8 cellular contexts compared by ENCODE assay signal in genomic region chr4:101347267-101347556, GRCh38. TPM values are rescaled to one million over a fixed set of nuclear protein-coding genes. Genes with fewer than 3 reads are reported as not detected.
A peak's percentile ranks its signal among the peaks of the same experiment; 100 is the strongest.
DNase-seq lines count a peak whose midpoint lies in the region; ATAC-seq lines count a peak whose summit lies in the region.

Gene PPP3CA (minus strand): TSS chr4:101347526.

- H3K36me3 ChIP-seq in CD4-positive, alpha-beta memory T cell (ENCODE audit: insufficient read depth, low read length), result no peaks in the 10 kb centered on the region
- H3K36me3 ChIP-seq in ectodermal cell (ENCODE audit: control insufficient read depth, insufficient read depth, low read length) (no peaks in the 10 kb centered on the region), muscle layer of duodenum (ENCODE audit: control insufficient read depth in 1 of 2, insufficient read depth in 2 of 2, low read length in 2 of 2) (peaks cover 0 to 4% of the 10 kb centered on the region in 2 donors)

- H3K9me3 Mint-ChIP-seq in CD4-positive, alpha-beta memory T cell, result no peaks in the 10 kb centered on the region

- H3K27me3 ChIP-seq in CD4-positive, alpha-beta memory T cell (ENCODE audit: insufficient read depth, low read length), result no peaks in the 10 kb centered on the region
- H3K27me3 ChIP-seq in ectodermal cell (ENCODE audit: control insufficient read depth, insufficient read depth, low read length, poor library complexity, severe bottlenecking) (peaks cover 22% of the 10 kb centered on the region), muscle layer of duodenum (ENCODE audit: low read depth, low read length) (no peaks in the 10 kb centered on the region)

- H3K27ac Mint-ChIP-seq in CD4-positive, alpha-beta memory T cell, result peak within 1 kb of the TSS; percentile 95 to 98 (median 96)

- H3K9me3 ChIP-seq in CD4-positive, alpha-beta memory T cell (ENCODE audit: control insufficient read depth in 1 of 2, low read length in 2 of 2), result no peaks in the 10 kb centered on the region
- H3K9me3 ChIP-seq in ectodermal cell (ENCODE audit: control insufficient read depth, low read length), result no peaks in the 10 kb centered on the region
- no peaks in the 10 kb centered on the region for H3K9me3 ChIP-seq in muscle layer of duodenum (ENCODE audit: control insufficient read depth in 1 of 2, low read length in 2 of 2)

- peaks cover 0 to 16% of the 10 kb centered on the region in 2 donors for H3K36me3 Mint-ChIP-seq in CD4-positive, alpha-beta memory T cell

- H3K27ac ChIP-seq in CD4-positive, alpha-beta memory T cell (ENCODE audit: low read depth, low read length), result peak within 1 kb of the TSS; percentile 81
- H3K27ac ChIP-seq in ectodermal cell (ENCODE audit: insufficient read depth, low read depth, low read length, poor library complexity, severe bottlenecking) (peak within 1 kb of the TSS; percentile 84), muscle layer of duodenum (ENCODE audit: low read length) (peak within 1 kb of the TSS; percentile 91)

- H3K4me3 ChIP-seq in CD4-positive, alpha-beta memory T cell (ENCODE audit: low read length in 2 of 2), result peak within 1 kb of the TSS; percentile 96 to 99
- H3K4me3 ChIP-seq in ectodermal cell (ENCODE audit: insufficient read depth, low read depth, low read length) (peak within 1 kb of the TSS; percentile 74), muscle layer of duodenum (ENCODE audit: low read depth in 1 of 2, low read length in 2 of 2) (peak within 1 kb of the TSS; percentile 85 to 89)

- peak within 1 kb of the TSS; percentile 93 to 99 (median 97) for H3K4me3 Mint-ChIP-seq in CD4-positive, alpha-beta memory T cell

- peaks cover 0 to 5% of the 10 kb centered on the region in 2 donors for H3K27me3 Mint-ChIP-seq in CD4-positive, alpha-beta memory T cell

- CTCF ChIA-PET in CD4-positive, alpha-beta memory T cell (lab: Charles Lee; ENCODE audit: partially characterized antibody), result interaction anchor here (1.0 to 3.4 kb wide), 7 partner anchors 10 to 496 kb away, joined by 3 to 16 read pairs (median 6); no protein-coding TSS in a partner anchor

- 0% methylated on average over 41 of the region's 41 CpGs for WGBS in ectodermal cell, 2 experiments

- POLR2A ChIA-PET in CD4-positive, alpha-beta memory T cell (lab: Charles Lee; ENCODE audit: partially characterized antibody), result interaction anchor here (0.7 to 4.7 kb wide), 34 partner anchors 8 to 1531 kb away, joined by 3 to 53 read pairs (median 4); partner anchors contain the start of genes DAPP1, H2AZ1, SLC39A8 and UBE2D3

- peaks cover 27 to 42% (median 37%) of the 10 kb centered on the region in 4 donors for H3K4me1 Mint-ChIP-seq in CD4-positive, alpha-beta memory T cell

- DNase-seq in CD4-positive, alpha-beta memory T cell, result no peak
- DNase-seq in M059J (ENCODE audit: low read depth), result no peak
- no peak for DNase-seq in SIG-M5 treated with dmso at 0.1 percent for 504 hours (lab: John Stamatoyannopoulos, UW; ENCODE audit: unreplicated experiment)

- ATAC-seq in GM21381 (IDR thresholded peaks at IDR 0.05; ENCODE audit: unreplicated experiment), result peak; percentile 15
- ATAC-seq in GM21529 (IDR thresholded peaks at IDR 0.05; ENCODE audit: unreplicated experiment), result no peak
- ATAC-seq in HG03457 (IDR thresholded peaks at IDR 0.05; ENCODE audit: unreplicated experiment), result no peak

- peaks cover 34% of the 10 kb centered on the region for H3K4me1 ChIP-seq in CD4-positive, alpha-beta memory T cell (ENCODE audit: insufficient read depth, low read length)
- H3K4me1 ChIP-seq in ectodermal cell (ENCODE audit: control insufficient read depth, insufficient read depth, low read length) (peaks cover 14% of the 10 kb centered on the region), muscle layer of duodenum (ENCODE audit: control insufficient read depth in 1 of 2, insufficient read depth in 2 of 2, low read length in 2 of 2) (peaks cover 11 to 18% of the 10 kb centered on the region in 2 donors)

- intact Hi-C loops in CD4-positive, alpha-beta memory T cell (cut with micrococcal nuclease), result loop anchor here (1.0 to 10.0 kb wide), 17 partner anchors 19 to 1840 kb away; partner anchors contain the start of genes CISD2, H2AZ1, MANBA and SLC9B2

RNA-seq across cellular contexts. Expression of gene PPP3CA, which starts in this region (rescaled TPM):
- total RNA-seq in CD4-positive, alpha-beta memory T cell, result 10 to 100 TPM; 38.3 to 41.8 TPM
- 1 to 10 TPM; 5.0 to 7.4 TPM for polyA plus RNA-seq in CD4-positive, alpha-beta memory T cell
- 21.7 and 30.3 TPM in 2 replicates for total RNA-seq in M059J (2014; rRNA removed; shearing (Covaris generic))
- polyA plus RNA-seq in ectodermal cell (2013, experiment 1 of 4), result 32.8 TPM
- 35.5 TPM for polyA plus RNA-seq in ectodermal cell (2013, experiment 2 of 4)
- polyA plus RNA-seq in ectodermal cell (2013, experiment 3 of 4), result 24.5 TPM
- 29.3 TPM for polyA plus RNA-seq in ectodermal cell (2013, experiment 4 of 4)
